ENCODE assay signal across 8 cellular contexts in the genomic region with DNA sequence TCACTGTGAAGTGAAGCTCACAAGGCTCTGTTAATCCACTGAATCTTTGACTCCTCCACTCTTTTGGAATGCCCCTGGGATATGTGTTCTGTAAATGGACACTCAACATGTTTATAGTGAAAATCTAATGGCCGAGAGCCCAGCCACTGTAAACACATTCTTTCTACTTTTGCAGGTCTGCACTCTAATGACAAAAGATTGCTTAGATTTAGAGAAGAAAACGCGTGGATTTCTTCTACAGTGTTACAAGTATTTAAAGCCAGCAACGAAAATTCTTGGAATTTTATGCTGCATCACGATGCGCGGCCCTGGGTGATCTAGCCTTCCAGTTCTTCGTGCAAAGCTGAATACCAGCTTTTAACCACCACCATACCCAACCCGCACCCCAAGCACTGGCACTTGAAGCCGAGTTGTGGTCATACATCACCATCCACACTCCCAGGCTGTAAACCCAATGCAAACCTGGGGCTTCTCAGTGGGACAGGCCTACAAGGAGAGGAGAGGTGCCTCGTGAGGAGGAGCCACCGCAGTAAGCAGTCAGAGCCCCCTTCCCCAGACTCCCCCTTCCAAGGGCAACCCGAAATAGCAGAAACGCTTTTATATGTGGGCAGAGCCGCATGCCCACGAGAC. TPM values are rescaled to one million over a fixed set of nuclear protein-coding genes. Genes with fewer than 3 reads are reported as not detected.
DNase-seq lines count a peak whose midpoint lies in the region; ATAC-seq, FAIRE-seq and TF ChIP-seq lines count a peak whose summit lies in the region.

No MANE protein-coding gene starts in this region.

- WGBS in heart left ventricle, 4 donors = 42 to 50% (median 45%) methylated on average over 15 to 16 of the region's 16 CpGs

- H3K27me3 ChIP-seq in heart left ventricle = no peaks in the 10 kb centered on the region
- no peaks in the 10 kb centered on the region for H3K27me3 ChIP-seq in lower lobe of right lung (ENCODE audit: low read depth)
- H3K27me3 ChIP-seq in vagina = no peaks in the 10 kb centered on the region

- no peak for TF ChIP-seq POLR2A in heart left ventricle (IDR thresholded peaks at IDR 0.05)
- TF ChIP-seq POLR2A in vagina (IDR thresholded peaks at IDR 0.05) = no peak
- no peak for TF ChIP-seq POLR2A in H54 (IDR thresholded peaks at IDR 0.05; ENCODE audit: low read depth, low read length)

- no peak for ATAC-seq in heart left ventricle
- ATAC-seq in left ventricle myocardium superior = no peak
- ATAC-seq in lower lobe of right lung = no peak
- no peak for ATAC-seq in left colon

- FAIRE-seq in H54 (lab: Jason Lieb, UNC) = no peak

- H3K36me3 ChIP-seq in heart left ventricle (no peaks in the 10 kb centered on the region), lower lobe of right lung (no peaks in the 10 kb centered on the region), vagina (peaks cover 0 to 4% of the 10 kb centered on the region in 2 donors)

- H3K27ac ChIP-seq in heart left ventricle (peak overlapping the region; percentile 94 to 100 (median 99)), lower lobe of right lung (peak overlapping the region; percentile 100), vagina (peak overlapping the region; percentile 99)

- H3K4me3 ChIP-seq in heart left ventricle (peak overlapping the region; percentile 49 to 99 (median 96)), astrocyte of the spinal cord (ENCODE audit: low read depth, low read length) (peak overlapping the region; percentile 80), lower lobe of right lung (peak overlapping the region; percentile 79), vagina (peak overlapping the region; percentile 77 to 94)

- H3K4me1 ChIP-seq in heart left ventricle = peaks cover 0 to 31% (median 19%) of the 10 kb centered on the region in 12 donors
- peaks cover 23% of the 10 kb centered on the region for H3K4me1 ChIP-seq in lower lobe of right lung
- peaks cover 28% of the 10 kb centered on the region for H3K4me1 ChIP-seq in vagina

- in situ Hi-C loops in astrocyte of the spinal cord (cut with HindIII; ENCODE audit: low sequenced_read_pairs) = no loop called here

- H3K9me3 ChIP-seq in heart left ventricle (no peaks in the 10 kb centered on the region), lower lobe of right lung (no peaks in the 10 kb centered on the region), vagina (no peaks in the 10 kb centered on the region)

- DNase-seq in heart left ventricle (no peak), left ventricle myocardium superior (no peak), astrocyte of the spinal cord (ENCODE audit: low read depth, low spot score) (no peak), lower lobe of right lung (no peak), vagina (ENCODE audit: extremely low spot score in 2 of 2) (no peak), H54 (ENCODE audit: insufficient read length, low spot score) (no peak), HPDE6-E6E7 (ENCODE audit: extremely low spot score) (no peak), left colon (no peak)

- intact Hi-C loops in heart left ventricle (cut with DNase I) = loop anchor here in 8 of 10 donors (2.0 to 10.0 kb wide), 14 partner anchors 225 to 828 kb away; partner anchors contain the start of genes ARMC2 (in 2 of the 8) and CD164 (in 2 of the 8)
- intact Hi-C loops in left ventricle myocardium superior (cut with micrococcal nuclease) = loop anchor here (5.0 kb wide), 2 partner anchors 225 to 520 kb away; no protein-coding TSS in a partner anchor
- intact Hi-C loops in lower lobe of right lung (cut with DNase I) = no loop called here
- intact Hi-C loops in vagina (cut with DNase I) = loop anchor here (10.0 kb wide), 1 partner anchor 828 kb away; the partner anchor contains the start of gene CD164
- intact Hi-C loops in left colon (cut with DNase I, micrococcal nuclease) = no loop called here

- TF ChIP-seq CTCF in heart left ventricle (IDR thresholded peaks at IDR 0.05) = no peak
- no peak for TF ChIP-seq CTCF in astrocyte of the spinal cord (IDR thresholded peaks at IDR 0.05; ENCODE audit: low read depth, low read length)
- TF ChIP-seq CTCF in lower lobe of right lung (IDR thresholded peaks at IDR 0.05) = no peak
- TF ChIP-seq CTCF in vagina (IDR thresholded peaks at IDR 0.05) = no peak

RNA-seq across cellular contexts. Expression of gene FOXO3, which starts 3.7 kb away (rescaled TPM):
- total RNA-seq in heart left ventricle (10 to 100 TPM; 26.8 to 87.9 (median 38.7) TPM), left ventricle myocardium superior (29.5 TPM), lower lobe of right lung (60.1 TPM), vagina (110 TPM), left colon (10 to 100 TPM; 39.9 to 70.0 TPM)
- 10 to 100 TPM; 11.6 to 39.1 TPM for polyA plus RNA-seq in heart left ventricle

Comparison
In these comparisons a context has a peak if more than half of its experiments do, and no peak if none do; other contexts are left out.
1. intact Hi-C loops: an anchor here in heart left ventricle (2.0 to 10.0 kb wide), left ventricle myocardium superior (5.0 kb wide) and vagina (10.0 kb wide); none called in lower lobe of right lung and left colon.